ENCODE assay signal across 8 cellular contexts in genomic region chr5:143403357-143403606, GRCh38. TPM values are rescaled to one million over a fixed set of nuclear protein-coding genes. Genes with fewer than 3 reads are reported as not detected.
DNase-seq lines count a peak whose midpoint lies in the region; ATAC-seq and TF ChIP-seq lines count a peak whose summit lies in the region.

No MANE protein-coding gene starts in this region.

- H3K9me2 ChIP-seq in GM23338 (ENCODE audit: insufficient read depth) = peaks cover 7% of the 10 kb centered on the region

- H3K9me3 Mint-ChIP-seq in GM23338 = no peaks in the 10 kb centered on the region; the same call in 2 of the 3 replicates

- H3K4me2 ChIP-seq in GM23338 = peak overlapping the region; percentile 92
- peak overlapping the region; percentile 75 for H3K4me2 ChIP-seq in OCI-LY3 (ENCODE audit: low read length)

- peak; percentile 6 for ATAC-seq in GM23338
- no peak for ATAC-seq in GM21825 (IDR thresholded peaks at IDR 0.05; ENCODE audit: unreplicated experiment)

- H3F3A ChIP-seq in GM23338 (replicated peaks; ENCODE audit: low read depth) = no peaks in the 10 kb centered on the region; the same call in 1 of the 2 replicates

- peak overlapping the region; percentile 76 for H3K4me3 Mint-ChIP-seq in GM23338

- H4K20me1 ChIP-seq in GM23338 (replicated peaks; ENCODE audit: insufficient read depth) (no peaks in the 10 kb centered on the region), OCI-LY3 (ENCODE audit: insufficient read depth, low read length) (peaks cover 8% of the 10 kb centered on the region; the same call in 1 of the 2 replicates)

- H2AFZ ChIP-seq in GM23338 (peak overlapping the region; percentile 92), OCI-LY3 (ENCODE audit: low read depth, low read length) (no peak overlapping the region)

- DNase-seq in GM23338 (ENCODE audit: low spot score) = no peak
- DNase-seq in epithelial cell of prostate (ENCODE audit: low read depth, low spot score) = no peak
- DNase-seq in DMS79 treated with DMSO at 0.1 percent for 48 hours (lab: John Stamatoyannopoulos, UW) = no peak
- DNase-seq in HCEC 1CT = no peak

- H3K4me1 ChIP-seq in ES-I3 (ENCODE audit: insufficient read depth, low read length) (peaks cover 16% of the 10 kb centered on the region), GM23338 (ENCODE audit: insufficient read depth) (peaks cover 39% of the 10 kb centered on the region), OCI-LY3 (ENCODE audit: low read length) (peaks cover 7% of the 10 kb centered on the region; the same call in 1 of the 2 replicates), neutrophil (ENCODE audit: control insufficient read depth in 1 of 2, insufficient read depth in 1 of 2, low read depth in 1 of 2, low read length in 1 of 2) (peaks cover 46 to 47% of the 10 kb centered on the region in 2 experiments)

- H3K36me3 ChIP-seq in ES-I3 (ENCODE audit: insufficient read depth, low read length) (no peaks in the 10 kb centered on the region), GM23338 (ENCODE audit: insufficient read depth) (no peaks in the 10 kb centered on the region), OCI-LY3 (replicated peaks; ENCODE audit: low read depth, low read length) (peaks cover 19% of the 10 kb centered on the region), neutrophil (peaks cover 20% of the 10 kb centered on the region)

- peaks cover 32% of the 10 kb centered on the region for H3K27me3 Mint-ChIP-seq in GM23338 (ENCODE audit: insufficient read depth, low read depth, poor library complexity)

- TF ChIP-seq CTCF in GM23338 (conservative IDR thresholded peaks at IDR 0.05; ENCODE audit: low read depth in 2 of 2) (no peak), OCI-LY3 (IDR thresholded peaks at IDR 0.05; ENCODE audit: low read depth, low read length) (no peak), neutrophil (IDR thresholded peaks at IDR 0.05) (no peak)

- peaks cover 44% of the 10 kb centered on the region for H3K4me1 Mint-ChIP-seq in GM23338

- H3K27ac ChIP-seq in GM23338 (ENCODE audit: low read depth) (no peak overlapping the region), OCI-LY3 (ENCODE audit: low read length) (peak overlapping the region; percentile 98), epithelial cell of prostate (peak overlapping the region; percentile 98), neutrophil (peak overlapping the region; percentile 98)

- H3K27me3 ChIP-seq in GM23338 (ENCODE audit: insufficient read depth) (peaks cover 51% of the 10 kb centered on the region), OCI-LY3 (ENCODE audit: low read depth, low read length) (no peaks in the 10 kb centered on the region), neutrophil (peaks cover 8% of the 10 kb centered on the region)

- H3K9ac ChIP-seq in ES-I3 (ENCODE audit: low read depth, low read length) (peak overlapping the region; percentile 82), OCI-LY3 (ENCODE audit: low read length) (peak overlapping the region; percentile 86)

- no peaks in the 10 kb centered on the region for H3K9me3 ChIP-seq in ES-I3 (ENCODE audit: control insufficient read depth, insufficient read depth, low read length)
- no peaks in the 10 kb centered on the region; the same call in 1 of the 2 replicates for H3K9me3 ChIP-seq in OCI-LY3 (ENCODE audit: insufficient read depth, low read length)
- no peaks in the 10 kb centered on the region for H3K9me3 ChIP-seq in neutrophil

- H3K79me2 ChIP-seq in GM23338 (replicated peaks; ENCODE audit: insufficient read depth) = no peaks in the 10 kb centered on the region
- peaks cover 53% of the 10 kb centered on the region for H3K79me2 ChIP-seq in OCI-LY3 (ENCODE audit: low read length)

- H3K27ac Mint-ChIP-seq in GM23338 = no peak overlapping the region

- peak overlapping the region; percentile 93 for H3K4me3 ChIP-seq in GM23338
- peak overlapping the region; percentile 99 for H3K4me3 ChIP-seq in OCI-LY3 (ENCODE audit: low read length)
- peak overlapping the region; percentile 91 to 99 for H3K4me3 ChIP-seq in neutrophil (ENCODE audit: low read depth in 1 of 2, low read length in 1 of 2)

- H3K36me3 Mint-ChIP-seq in GM23338 (ENCODE audit: low read depth) = peaks cover 8% of the 10 kb centered on the region; the same call in 2 of the 3 replicates

TF ChIP-seq in GM23338, 12 proteins besides CTCF, POLR2A, EP300 and RAD21:
- TF ChIP-seq STAT1 (IDR thresholded peaks at IDR 0.05; ENCODE audit: unreplicated experiment) = no peak
- no peak for TF ChIP-seq ZNF114 (CRISPR knock-in tag; IDR thresholded peaks at IDR 0.05)
- TF ChIP-seq EZH2 (IDR thresholded peaks at IDR 0.05; ENCODE audit: low read depth, unreplicated experiment) = peak; percentile 71

RNA-seq across cellular contexts. Expression of gene NR3C1, which starts 0.2 kb away (rescaled TPM):
- 2.4 and 4.6 TPM in 2 replicates for total RNA-seq in GM23338 (2014; rRNA removed; shearing (Covaris generic))
- 0.89 and 1.2 TPM in 2 replicates for polyA plus RNA-seq in GM23338 (2016; fragmentation: Nextera tagmentation; extraction: Ambion mirVana)
